3 cellular contexts compared by ENCODE assay signal in genomic region chr3:107068980-107069379, GRCh38.
TF ChIP-seq lines count a peak whose summit lies in the region.

No MANE protein-coding gene starts in this region.

TF ChIP-seq in IMR-90, 13 proteins besides CTCF, POLR2A, EP300 and RAD21 (continued from another document):
- TF ChIP-seq MAZ (IDR thresholded peaks at IDR 0.05; ENCODE audit: borderline replicate concordance, low read depth, low read length), result no peak
- no peak for TF ChIP-seq MAFK (IDR thresholded peaks at IDR 0.05; ENCODE audit: low read depth, low read length)
- no peak for TF ChIP-seq RFX5 (IDR thresholded peaks at IDR 0.05; ENCODE audit: low read depth, low read length)
- TF ChIP-seq RCOR1 (IDR thresholded peaks at IDR 0.05; ENCODE audit: insufficient replicate concordance, low read length), result no peak
- no peak for TF ChIP-seq CHD1 (IDR thresholded peaks at IDR 0.05; ENCODE audit: low read depth, low read length)
- no peak for TF ChIP-seq USF2 (IDR thresholded peaks at IDR 0.05; ENCODE audit: low read depth, low read length)
- TF ChIP-seq SMC3 (IDR thresholded peaks at IDR 0.05; ENCODE audit: low read depth, low read length), result no peak
- TF ChIP-seq NFE2L2 (IDR thresholded peaks at IDR 0.05; ENCODE audit: low read depth, low read length), result no peak
- TF ChIP-seq ELK1 (IDR thresholded peaks at IDR 0.05; ENCODE audit: borderline replicate concordance, low read depth, low read length), result no peak
- peak; percentile 52; the same call in 1 of the 2 replicates for TF ChIP-seq CEBPB (IDR thresholded peaks at IDR 0.05; ENCODE audit: low read depth, low read length)
- TF ChIP-seq FOS (IDR thresholded peaks at IDR 0.05; ENCODE audit: low read depth, low read length), result peak; percentile 46; the same call in 1 of the 2 replicates
- TF ChIP-seq MXI1 (IDR thresholded peaks at IDR 0.05; ENCODE audit: borderline replicate concordance, low read depth, low read length), result no peak

TF ChIP-seq in neural cell, 6 proteins besides CTCF, POLR2A, EP300 and RAD21 (continued from another document):
- no peak for TF ChIP-seq REST (IDR thresholded peaks at IDR 0.05; ENCODE audit: borderline replicate concordance)
- TF ChIP-seq EZH2 (IDR thresholded peaks at IDR 0.05; ENCODE audit: borderline replicate concordance, insufficient read depth, low read length, poor library complexity, severe bottlenecking), result no peak
- TF ChIP-seq TAF1 (IDR thresholded peaks at IDR 0.05; ENCODE audit: low read depth), result no peak
- TF ChIP-seq MXI1 (conservative IDR thresholded peaks at IDR 0.05; ENCODE audit: poor library complexity, severe bottlenecking), result no peak

TF ChIP-seq in GM12891, 5 proteins besides CTCF, POLR2A, EP300 and RAD21 (continued from another document):
- TF ChIP-seq SPI1 (IDR thresholded peaks at IDR 0.05; ENCODE audit: low read depth, low read length) (no peak), TAF1 (IDR thresholded peaks at IDR 0.05; ENCODE audit: low read depth, low read length) (no peak)
